ENCODE assay signal across 12 cellular contexts in genomic region chr19:2033115-2033824, GRCh38. TPM values are rescaled to one million over a fixed set of nuclear protein-coding genes. Genes with fewer than 3 reads are reported as not detected.
DNase-seq lines count a peak whose midpoint lies in the region; ATAC-seq and TF ChIP-seq lines count a peak whose summit lies in the region.
"Had no signal": no experiment of that assay in that cellular context is flagged by ENCODE, and none has a peak within 500 bp of the region (broad histone marks: within the 10 kb centered on the region; RNA-seq: fewer than 3 reads in every experiment).

No MANE protein-coding gene starts in this region.

- CTCF ChIA-PET in PC-9 (lab: Charles Lee) = no interaction called here

- intact Hi-C loops in PC-9 (cut with micrococcal nuclease; ENCODE audit: unreplicated experiment) (no loop called here), esophagus muscularis mucosa (cut with DNase I) (no loop called here), spleen (cut with DNase I; ENCODE audit: low total_unique reads) (no loop called here)

- H3K27me3 ChIP-seq in PC-9 (ENCODE audit: insufficient read depth, low read depth) = no peaks in the 10 kb centered on the region
- no peaks in the 10 kb centered on the region for H3K27me3 ChIP-seq in esophagus muscularis mucosa
- H3K27me3 ChIP-seq in spleen (replicated peaks in 1 of 7) = no peaks in the 10 kb centered on the region

- H3K4me2 ChIP-seq in PC-9 = peak overlapping the region; percentile 74; the same call in 1 of the 2 replicates

- H3K79me2 ChIP-seq in PC-9 (ENCODE audit: low read depth) = no peaks in the 10 kb centered on the region

- H4K20me1 ChIP-seq in PC-9 (ENCODE audit: insufficient read depth) = no peaks in the 10 kb centered on the region

- no peak for TF ChIP-seq CTCF in C4-2B (conservative IDR thresholded peaks at IDR 0.05)
- no peak for TF ChIP-seq CTCF in PC-9 (conservative IDR thresholded peaks at IDR 0.05)
- no peak for TF ChIP-seq CTCF in esophagus muscularis mucosa (IDR thresholded peaks at IDR 0.05)
- TF ChIP-seq CTCF in spleen (IDR thresholded peaks at IDR 0.05 in 8 of 11, conservative IDR thresholded peaks at IDR 0.05 in 3 of 11) = no peak

- peak overlapping the region; percentile 92 for H3K27ac ChIP-seq in C4-2B
- H3K27ac ChIP-seq in PC-9 = no peak overlapping the region
- peak overlapping the region; percentile 87 to 94 (median 89) for H3K27ac ChIP-seq in esophagus muscularis mucosa (replicated peaks in 1 of 4)
- H3K27ac ChIP-seq in spleen = peak overlapping the region in 7 of 8 donors; percentile 14 to 92 (median 89)

- H3K9me3 ChIP-seq in PC-9 (ENCODE audit: insufficient read depth, low read depth) (no peaks in the 10 kb centered on the region), esophagus muscularis mucosa (peaks cover 0 to 12% (median 8%) of the 10 kb centered on the region in 4 donors), spleen (peaks cover 4 to 13% (median 9%) of the 10 kb centered on the region in 8 donors)

- DNase-seq in PC-9 (no peak), esophagus muscularis mucosa (ENCODE audit: extremely low spot score) (no peak), spleen (peak; percentile 69), AG08396 (ENCODE audit: low spot score) (no peak), DMS79 treated with DMSO at 0.1 percent for 48 hours (lab: John Stamatoyannopoulos, UW) (no peak)
- DNase-seq: activated CD4-positive, alpha-beta T cell treated with anti-CD3 and anti-CD28 coated beads for 4 hours; central memory CD4-positive, alpha-beta T cell; immature natural killer cell; NCI-H1436 treated with DMSO at 0.1 percent for 48 hours had no signal

- H2AFZ ChIP-seq in PC-9 = no peak overlapping the region

- ATAC-seq in GM21528 (IDR thresholded peaks at IDR 0.05; ENCODE audit: low FRiP score, unreplicated experiment) (no peak), GM19452 (IDR thresholded peaks at IDR 0.05; ENCODE audit: unreplicated experiment) (no peak)

- no peaks in the 10 kb centered on the region for H3K9me2 ChIP-seq in PC-9 (ENCODE audit: insufficient read depth)

- H3K36me3 ChIP-seq in PC-9 (ENCODE audit: low read depth) (no peaks in the 10 kb centered on the region), esophagus muscularis mucosa (peaks cover 1 to 6% (median 5%) of the 10 kb centered on the region in 4 donors), spleen (peaks cover 0 to 10% (median 6%) of the 10 kb centered on the region in 6 donors)

- H3K4me1 ChIP-seq in PC-9 (replicated peaks; ENCODE audit: insufficient read depth) (peaks cover 21% of the 10 kb centered on the region), esophagus muscularis mucosa (peaks cover 36 to 75% (median 70%) of the 10 kb centered on the region in 4 donors), spleen (peaks cover 26 to 89% (median 61%) of the 10 kb centered on the region in 6 donors)

- no peak for TF ChIP-seq POLR2A in esophagus muscularis mucosa (IDR thresholded peaks at IDR 0.05; ENCODE audit: low read depth)
- TF ChIP-seq POLR2A in spleen (IDR thresholded peaks at IDR 0.05) = no peak

- WGBS in esophagus muscularis mucosa = 97% methylated on average over 3 of the region's 6 CpGs
- WGBS in spleen, 5 donors = 84 to 95% (median 90%) methylated on average over 6 of the region's 6 CpGs

- TF ChIP-seq EP300 in esophagus muscularis mucosa (IDR thresholded peaks at IDR 0.05) = no peak

- POLR2A ChIA-PET in PC-9 (lab: Charles Lee; ENCODE audit: unreplicated experiment) = no interaction called here

- no TSS peak for BruUV-seq in PC-9 (replicated peaks; lab: Mats Ljungman, UMichigan)

- peaks cover 26% of the 10 kb centered on the region for H3F3A ChIP-seq in PC-9 (ENCODE audit: insufficient read depth, low read depth)

- no peak overlapping the region for H3K4me3 ChIP-seq in PC-9
- peak overlapping the region in 1 of 4 donors; percentile 33 for H3K4me3 ChIP-seq in esophagus muscularis mucosa
- H3K4me3 ChIP-seq in spleen = peak overlapping the region in 1 of 8 donors; percentile 54

RNA-seq across cellular contexts. Expression of gene BTBD2, which starts 17.8 kb away (rescaled TPM):
- total RNA-seq in PC-9 (2021) (79.2 and 81.0 TPM in 2 replicates), esophagus muscularis mucosa (100 to 1,000 TPM in 1 of 4 donors, 10 to 100 TPM in 3; 52.8 to 137 (median 77.1) TPM), spleen (10 to 100 TPM; 47.6 to 77.1 (median 65.5) TPM)
- polyA plus RNA-seq in spleen = 10 to 100 TPM; 29.1 to 53.0 (median 31.2) TPM

RNA-seq across cellular contexts. Expression of gene MKNK2, which starts 17.8 kb away (rescaled TPM):
- 132 and 166 TPM in 2 replicates for total RNA-seq in PC-9 (2021)
- 100 to 1,000 TPM; 113 to 267 (median 193) TPM for total RNA-seq in esophagus muscularis mucosa
- 100 to 1,000 TPM; 212 to 389 (median 265) TPM for total RNA-seq in spleen
- 100 to 1,000 TPM in 1 of 3 donors, 10 to 100 TPM in 2; 88.2 to 154 (median 90.0) TPM for polyA plus RNA-seq in spleen
